Comparison of ENCODE assay signal across 22 cellular contexts in genomic region chr11:6351782-6352181, GRCh38. TPM values are rescaled to one million over a fixed set of nuclear protein-coding genes. Genes with fewer than 3 reads are reported as not detected.
A peak's percentile ranks its signal among the peaks of the same experiment; 100 is the strongest.
DNase-seq lines count a peak whose midpoint lies in the region; ATAC-seq, FAIRE-seq and TF ChIP-seq lines count a peak whose summit lies in the region.
"Had no signal": no experiment of that assay in that cellular context is flagged by ENCODE, and none has a peak within 500 bp of the region (broad histone marks: within the 10 kb centered on the region; RNA-seq: fewer than 3 reads in every experiment).

No MANE protein-coding gene starts in this region.

- H3K14ac ChIP-seq in mesenchymal stem cell (ENCODE audit: low read length in 2 of 2), result no peak overlapping the region

- ATAC-seq in activated CD8-positive, alpha-beta T cell treated with anti-CD3 and anti-CD28 coated beads for 36 hours, result peak; percentile 93
- ATAC-seq in activated CD8-positive, alpha-beta T cell treated with anti-CD3 and anti-CD28 coated beads, Interleukin-2, amount 10 ng/mL, durations not matched to agents 7 days and 5 days, result no peak
- ATAC-seq in GM19351 (IDR thresholded peaks at IDR 0.05; ENCODE audit: unreplicated experiment) (peak; percentile 52), right lobe of liver (no peak), HepG2 (no peak)
- ATAC-seq: HCT116, heart left ventricle, left ventricle myocardium superior had no signal

- TF ChIP-seq EP300 in HepG2 (IDR thresholded peaks at IDR 0.05; ENCODE audit: low read depth in 2 of 2, low read length in 2 of 2), result no peak
- TF ChIP-seq EP300 in HepG2 (CRISPR knock-in tag; IDR thresholded peaks at IDR 0.05; ENCODE audit: borderline replicate concordance), result no peak

- intact Hi-C loops in activated CD8-positive, alpha-beta T cell treated with anti-CD3 and anti-CD28 coated beads for 36 hours (cut with micrococcal nuclease), result loop anchor here (5.0 kb wide), 2 partner anchors 54 to 99 kb away; no protein-coding TSS in a partner anchor
- intact Hi-C loops in right lobe of liver (cut with DNase I) (no loop called here), HepG2 (cut with micrococcal nuclease; ENCODE audit: unreplicated experiment) (loop anchor here (2.0 to 10.0 kb wide), 3 partner anchors 54 to 877 kb away; no protein-coding TSS in a partner anchor)

- in situ Hi-C loops in HepG2 (cut with HindIII; ENCODE audit: extremely low pct_ligation_motif_present, low pct_unique_long_range_greater_than_20kb), result loop anchor here (5.0 kb wide), 1 partner anchor 99 kb away; no protein-coding TSS in a partner anchor

- no peaks in the 10 kb centered on the region for H3K9me3 Mint-ChIP-seq in activated CD8-positive, alpha-beta T cell treated with anti-CD3 and anti-CD28 coated beads for 36 hours
- no peaks in the 10 kb centered on the region for H3K9me3 Mint-ChIP-seq in activated CD8-positive, alpha-beta T cell treated with anti-CD3 and anti-CD28 coated beads, Interleukin-2, amount 10 ng/mL, durations not matched to agents 7 days and 5 days (ENCODE audit: insufficient read depth)

- H2BK12ac ChIP-seq in mesenchymal stem cell (ENCODE audit: low read length in 2 of 2), result peak overlapping the region in 1 of 2 experiments; percentile 66

- 77% methylated on average over 3 of the region's 4 CpGs for WGBS in mesenchymal stem cell
- 60% methylated on average over 4 of the region's 4 CpGs for WGBS in right lobe of liver (ENCODE audit: insufficient coverage, low coverage, low lambda C conversion rate, missing lambda C conversion rate)
- WGBS in HepG2 (ENCODE audit: low lambda C conversion rate), result 25% methylated on average over 4 of the region's 4 CpGs

- H3K18ac ChIP-seq in mesenchymal stem cell (ENCODE audit: low read depth in 1 of 2, low read length in 2 of 2), result no peak overlapping the region

- no peak for FAIRE-seq in HepG2 (lab: Jason Lieb, UNC)
- FAIRE-seq: endometrium had no signal

- H3K4me3 ChIP-seq in mesenchymal stem cell (ENCODE audit: insufficient read depth in 1 of 2, low read depth in 1 of 2, low read length in 2 of 2) (no peak overlapping the region), right lobe of liver (no peak overlapping the region), HepG2 (replicated peaks in 1 of 3; ENCODE audit: insufficient read depth in 1 of 3, low read depth in 2 of 3, low read length in 3 of 3) (no peak overlapping the region)
- H3K4me3 ChIP-seq: breast epithelium, coronary artery, heart left ventricle, tibial artery had no signal

- H3K4me3 Mint-ChIP-seq in activated CD8-positive, alpha-beta T cell treated with anti-CD3 and anti-CD28 coated beads for 36 hours, result no peak overlapping the region
- H3K4me3 Mint-ChIP-seq in activated CD8-positive, alpha-beta T cell treated with anti-CD3 and anti-CD28 coated beads, Interleukin-2, amount 10 ng/mL, durations not matched to agents 7 days and 5 days, result no peak overlapping the region

- H4K8ac ChIP-seq in mesenchymal stem cell (ENCODE audit: low read length), result no peak overlapping the region

- H2BK5ac ChIP-seq in mesenchymal stem cell (ENCODE audit: low read depth, low read length, poor library complexity, severe bottlenecking), result no peak overlapping the region

- H3K23ac ChIP-seq in mesenchymal stem cell (ENCODE audit: low read length in 2 of 2), result no peak overlapping the region

- no peak overlapping the region for H3K4me2 ChIP-seq in mesenchymal stem cell (ENCODE audit: low read length, poor library complexity, severe bottlenecking)
- H3K4me2 ChIP-seq in HepG2 (ENCODE audit: low read depth, low read length), result no peak overlapping the region

- no peak for TF ChIP-seq CTCF in activated CD8-positive, alpha-beta T cell treated with anti-CD3 and anti-CD28 coated beads for 36 hours (IDR thresholded peaks at IDR 0.05)
- TF ChIP-seq CTCF in right lobe of liver (IDR thresholded peaks at IDR 0.05), result no peak
- no peak for TF ChIP-seq CTCF in HepG2 (CRISPR knock-in tag; IDR thresholded peaks at IDR 0.05)

- H4K91ac ChIP-seq in mesenchymal stem cell (ENCODE audit: low read length), result no peak overlapping the region

- H3K9me3 ChIP-seq in mesenchymal stem cell (ENCODE audit: control insufficient read depth, low read length) (no peaks in the 10 kb centered on the region), right lobe of liver (no peaks in the 10 kb centered on the region), HepG2 (ENCODE audit: low read length) (no peaks in the 10 kb centered on the region)
- H3K9me3 ChIP-seq: breast epithelium, heart left ventricle, tibial artery had no signal

- H4K20me1 ChIP-seq in HepG2 (ENCODE audit: insufficient read depth, low read length), result no peaks in the 10 kb centered on the region

- TF ChIP-seq POLR2A in right lobe of liver (IDR thresholded peaks at IDR 0.05), result no peak
- TF ChIP-seq POLR2A in HepG2 (IDR thresholded peaks at IDR 0.05; ENCODE audit: insufficient read depth in 1 of 2, low read depth in 2 of 2, low read length in 2 of 2), result no peak

- BruUV-seq in HepG2 (replicated peaks; lab: Mats Ljungman, UMichigan), result no TSS peak

- H2BK15ac ChIP-seq in mesenchymal stem cell (ENCODE audit: low read depth, poor library complexity, severe bottlenecking), result no peak overlapping the region

- H3K27me3 ChIP-seq in mesenchymal stem cell (ENCODE audit: control insufficient read depth in 1 of 2, insufficient read depth in 1 of 2, low read length in 2 of 2) (no peaks in the 10 kb centered on the region), right lobe of liver (no peaks in the 10 kb centered on the region), HepG2 (ENCODE audit: control insufficient read depth in 1 of 2, insufficient read depth in 2 of 2, low read length in 2 of 2) (no peaks in the 10 kb centered on the region)
- H3K27me3 ChIP-seq: breast epithelium, heart left ventricle, tibial artery had no signal

- TF ChIP-seq RAD21 in HepG2 (CRISPR knock-in tag; IDR thresholded peaks at IDR 0.05), result no peak

- CTCF ChIA-PET in activated CD8-positive, alpha-beta T cell treated with anti-CD3 and anti-CD28 coated beads for 36 hours (lab: Charles Lee), result interaction anchor here (0.7 to 7.1 kb wide), 12 partner anchors 9 to 337 kb away, joined by 3 to 106 read pairs (median 8); partner anchors contain the start of genes CAVIN3 and CCKBR
- CTCF ChIA-PET in activated CD8-positive, alpha-beta T cell treated with anti-CD3 and anti-CD28 coated beads, Interleukin-2, amount 10 ng/mL, durations not matched to agents 7 days and 5 days (lab: Charles Lee), result interaction anchor here (0.8 to 5.8 kb wide), 12 partner anchors 10 to 359 kb away, joined by 3 to 100 read pairs (median 4); no protein-coding TSS in a partner anchor
- CTCF ChIA-PET in HepG2 (lab: Yijun Ruan, JAX; ENCODE audit: low intra/inter-chr PET ratio, low total read pairs), result no interaction called here

- H3K79me2 ChIP-seq in HepG2 (ENCODE audit: insufficient read depth, low read length), result no peaks in the 10 kb centered on the region

- no peaks in the 10 kb centered on the region for H3K36me3 ChIP-seq in mesenchymal stem cell (ENCODE audit: control insufficient read depth in 1 of 2, insufficient read depth in 2 of 2, low read depth in 1 of 2, low read length in 2 of 2)
- no peaks in the 10 kb centered on the region for H3K36me3 ChIP-seq in right lobe of liver
- H3K36me3 ChIP-seq in HepG2 (replicated peaks in 1 of 2; ENCODE audit: control insufficient read depth in 1 of 2, insufficient read depth in 2 of 2, low read length in 2 of 2), result no peaks in the 10 kb centered on the region
- H3K36me3 ChIP-seq: breast epithelium, heart left ventricle, tibial artery had no signal

- H3K9ac ChIP-seq in mesenchymal stem cell (ENCODE audit: low read length) (no peak overlapping the region), HepG2 (ENCODE audit: insufficient read depth, low read depth, low read length) (no peak overlapping the region)

- no peak overlapping the region for H3K27ac ChIP-seq in mesenchymal stem cell (ENCODE audit: low read length, poor library complexity, severe bottlenecking)
- no peak overlapping the region for H3K27ac ChIP-seq in right lobe of liver
- no peak overlapping the region for H3K27ac ChIP-seq in HepG2 (ENCODE audit: extremely low read length, insufficient read depth, low read length)
- H3K27ac ChIP-seq: breast epithelium, coronary artery, heart left ventricle, tibial artery had no signal

- peaks cover 20% of the 10 kb centered on the region for H3K4me1 Mint-ChIP-seq in activated CD8-positive, alpha-beta T cell treated with anti-CD3 and anti-CD28 coated beads for 36 hours (ENCODE audit: low read depth)
- peaks cover 2% of the 10 kb centered on the region for H3K4me1 Mint-ChIP-seq in activated CD8-positive, alpha-beta T cell treated with anti-CD3 and anti-CD28 coated beads, Interleukin-2, amount 10 ng/mL, durations not matched to agents 7 days and 5 days (ENCODE audit: low read depth)

- POLR2A ChIA-PET in activated CD8-positive, alpha-beta T cell treated with anti-CD3 and anti-CD28 coated beads for 36 hours (lab: Charles Lee), result no interaction called here
- POLR2A ChIA-PET in activated CD8-positive, alpha-beta T cell treated with anti-CD3 and anti-CD28 coated beads, Interleukin-2, amount 10 ng/mL, durations not matched to agents 7 days and 5 days (lab: Charles Lee), result interaction anchor here (1.2 kb wide), 1 partner anchor 57 kb away, joined by 3 read pairs; no protein-coding TSS in a partner anchor
- POLR2A ChIA-PET in HepG2 (lab: Yijun Ruan, JAX), result no interaction called here

- no peaks in the 10 kb centered on the region for H3K79me1 ChIP-seq in mesenchymal stem cell (replicated peaks; ENCODE audit: low read length, poor library complexity, severe bottlenecking)

- peak overlapping the region in 1 of 2 experiments; percentile 57 for H3K4ac ChIP-seq in mesenchymal stem cell (ENCODE audit: low read depth in 1 of 2, low read length in 2 of 2)

- H3K4me1 ChIP-seq in mesenchymal stem cell (ENCODE audit: control insufficient read depth, insufficient read depth, low read depth, low read length), result peaks cover 19% of the 10 kb centered on the region
- peaks cover 0 to 21% (median 9%) of the 10 kb centered on the region in 4 donors for H3K4me1 ChIP-seq in right lobe of liver
- H3K4me1 ChIP-seq in HepG2 (ENCODE audit: insufficient read depth, low read length), result peaks cover 22% of the 10 kb centered on the region
- H3K4me1 ChIP-seq: breast epithelium had no signal

- H2AFZ ChIP-seq in mesenchymal stem cell (ENCODE audit: low read depth, low read length) (no peak overlapping the region), HepG2 (ENCODE audit: low read length) (no peak overlapping the region)

- H2BK120ac ChIP-seq in mesenchymal stem cell (ENCODE audit: low read depth, low read length), result no peak overlapping the region

- H2AK5ac ChIP-seq in mesenchymal stem cell (ENCODE audit: low read length, severe bottlenecking), result peak overlapping the region; percentile 17

- peak overlapping the region; percentile 49 for H3K27ac Mint-ChIP-seq in activated CD8-positive, alpha-beta T cell treated with anti-CD3 and anti-CD28 coated beads for 36 hours
- H3K27ac Mint-ChIP-seq in activated CD8-positive, alpha-beta T cell treated with anti-CD3 and anti-CD28 coated beads, Interleukin-2, amount 10 ng/mL, durations not matched to agents 7 days and 5 days, result no peak overlapping the region
- H3K27ac Mint-ChIP-seq: progenitor cell of endocrine pancreas had no signal

- peak; percentile 54 for DNase-seq in activated CD8-positive, alpha-beta T cell treated with anti-CD3 and anti-CD28 coated beads for 36 hours
- no peak for DNase-seq in activated CD8-positive, alpha-beta T cell treated with anti-CD3 and anti-CD28 coated beads, Interleukin-2, amount 10 ng/mL, durations not matched to agents 7 days and 5 days
- peak; percentile 53 to 58 for DNase-seq in activated T-cell treated with anti-CD3 and anti-CD28 coated beads, Interleukin-2, amount 50 U/mL, for 48 hours
- DNase-seq in mesenchymal stem cell, result no peak
- DNase-seq in right lobe of liver, result no peak
- no peak for DNase-seq in foreskin melanocyte
- DNase-seq in HepG2 (ENCODE audit: low spot score), result no peak
- DNase-seq: heart left ventricle, KG1, left ventricle myocardium superior, MV-4-11, NCI-H1694 treated with DMSO at 0.1 percent for 48 hours, OCI-M1, SHP77, tibial artery had no signal

- no peaks in the 10 kb centered on the region for H3K36me3 Mint-ChIP-seq in activated CD8-positive, alpha-beta T cell treated with anti-CD3 and anti-CD28 coated beads for 36 hours (ENCODE audit: low read depth)
- no peaks in the 10 kb centered on the region for H3K36me3 Mint-ChIP-seq in activated CD8-positive, alpha-beta T cell treated with anti-CD3 and anti-CD28 coated beads, Interleukin-2, amount 10 ng/mL, durations not matched to agents 7 days and 5 days (ENCODE audit: low read depth)

- no peaks in the 10 kb centered on the region for H3K27me3 Mint-ChIP-seq in activated CD8-positive, alpha-beta T cell treated with anti-CD3 and anti-CD28 coated beads for 36 hours
- peaks cover 9% of the 10 kb centered on the region for H3K27me3 Mint-ChIP-seq in activated CD8-positive, alpha-beta T cell treated with anti-CD3 and anti-CD28 coated beads, Interleukin-2, amount 10 ng/mL, durations not matched to agents 7 days and 5 days (ENCODE audit: low read depth)
- H3K27me3 Mint-ChIP-seq: progenitor cell of endocrine pancreas had no signal

RNA-seq across cellular contexts. Expression of gene CAVIN3, which starts 31.5 kb away (rescaled TPM):
- total RNA-seq in activated CD8-positive, alpha-beta T cell treated with anti-CD3 and anti-CD28 coated beads for 36 hours, result 10 to 100 TPM; 13.3 to 15.9 TPM
- 1 to 10 TPM; 1.0 to 1.2 TPM for total RNA-seq in activated CD8-positive, alpha-beta T cell treated with anti-CD3 and anti-CD28 coated beads, Interleukin-2, amount 10 ng/mL, durations not matched to agents 7 days and 5 days
- polyA plus RNA-seq in mesenchymal stem cell (2013, experiment 1 of 2), result 146 TPM
- 151 TPM for polyA plus RNA-seq in mesenchymal stem cell (2013, experiment 2 of 2)
- total RNA-seq in right lobe of liver, result 10 to 100 TPM in 1 of 6 experiments, 1 to 10 TPM in 5; 2.6 to 11.2 (median 4.1) TPM
- total RNA-seq in HepG2 (2016; rRNA removed; fragmentation: Illumina TruSeq; extraction: Trizol), result not detected in 2 replicates
- total RNA-seq in HepG2 (2016; cell fraction: cytosol; rRNA removed; fragmentation: Illumina TruSeq; extraction: Trizol; ENCODE audit: low read depth), result not detected in 2 replicates
- total RNA-seq in HepG2 (2016; cell fraction: insoluble cytoplasmic fraction; rRNA removed; fragmentation: Illumina TruSeq; extraction: Trizol), result not detected in 2 replicates
- total RNA-seq in HepG2 (2016; cell fraction: membrane; rRNA removed; fragmentation: Illumina TruSeq; extraction: Trizol), result not detected in 2 replicates
- not detected in 2 replicates for total RNA-seq in HepG2 (2016; cell fraction: nucleus; rRNA removed; fragmentation: Illumina TruSeq; extraction: Trizol)
- polyA plus RNA-seq in HepG2 (2011; rRNA removed), result not detected in 2 replicates
- not detected in 2 replicates for polyA plus RNA-seq in HepG2 (2011; cell fraction: cytosol; rRNA removed)
- not detected in 2 replicates for polyA plus RNA-seq in HepG2 (2011; cell fraction: nucleus; rRNA removed)
- polyA plus RNA-seq in HepG2 (2012), result not detected in 2 replicates
- not detected in 2 replicates for polyA plus RNA-seq in HepG2 (2016; cell fraction: cytosol; fragmentation: Illumina TruSeq; extraction: Trizol; ENCODE audit: low read depth)
- polyA plus RNA-seq in HepG2 (2016; cell fraction: insoluble cytoplasmic fraction; fragmentation: Illumina TruSeq; extraction: Trizol; ENCODE audit: low read depth), result not detected in 2 replicates
- not detected in 2 replicates for polyA plus RNA-seq in HepG2 (2016; cell fraction: membrane; fragmentation: Illumina TruSeq; extraction: Trizol; ENCODE audit: low read depth)
- not detected in 2 replicates for polyA plus RNA-seq in HepG2 (2016; cell fraction: nucleus; fragmentation: Illumina TruSeq; extraction: Trizol; ENCODE audit: insufficient read depth, low read depth)
- polyA minus RNA-seq in HepG2 (2011; rRNA and poly(A)+ RNA removed; ENCODE audit: low replicate concordance), result 8.6 TPM in 1 of 2 replicates, not detected in the other
- polyA minus RNA-seq in HepG2 (2011; cell fraction: cytosol; rRNA and poly(A)+ RNA removed), result not detected in 2 replicates
- not detected in 2 replicates for polyA minus RNA-seq in HepG2 (2011; cell fraction: nucleus; rRNA and poly(A)+ RNA removed)
- polyA plus RNA-seq: neural cell had no signal

RNA-seq across cellular contexts. Expression of gene SMPD1, which starts 38.5 kb away (rescaled TPM):
- total RNA-seq in activated CD8-positive, alpha-beta T cell treated with anti-CD3 and anti-CD28 coated beads for 36 hours, result 10 to 100 TPM; 10.6 to 11.2 TPM
- 10 to 100 TPM; 35.5 to 37.1 TPM for total RNA-seq in activated CD8-positive, alpha-beta T cell treated with anti-CD3 and anti-CD28 coated beads, Interleukin-2, amount 10 ng/mL, durations not matched to agents 7 days and 5 days
- 60.0 TPM for polyA plus RNA-seq in mesenchymal stem cell (2013, experiment 1 of 2)
- polyA plus RNA-seq in mesenchymal stem cell (2013, experiment 2 of 2), result 61.3 TPM
- total RNA-seq in right lobe of liver (10 to 100 TPM; 45.3 to 77.9 (median 57.3) TPM), HepG2 (2016; rRNA removed; fragmentation: Illumina TruSeq; extraction: Trizol) (5.3 and 8.4 TPM in 2 replicates)
- 3.1 and 3.7 TPM in 2 replicates for total RNA-seq in HepG2 (2016; cell fraction: cytosol; rRNA removed; fragmentation: Illumina TruSeq; extraction: Trizol; ENCODE audit: low read depth)
- total RNA-seq in HepG2 (2016; cell fraction: insoluble cytoplasmic fraction; rRNA removed; fragmentation: Illumina TruSeq; extraction: Trizol), result 3.9 and 9.3 TPM in 2 replicates
- total RNA-seq in HepG2 (2016; cell fraction: membrane; rRNA removed; fragmentation: Illumina TruSeq; extraction: Trizol), result 7.2 TPM in 2 replicates
- total RNA-seq in HepG2 (2016; cell fraction: nucleus; rRNA removed; fragmentation: Illumina TruSeq; extraction: Trizol), result 7.5 and 7.8 TPM in 2 replicates
- 6.3 and 9.2 TPM in 2 replicates for polyA plus RNA-seq in HepG2 (2011; rRNA removed)
- polyA plus RNA-seq in HepG2 (2011; cell fraction: cytosol; rRNA removed), result 6.7 and 8.2 TPM in 2 replicates
- 5.6 and 6.2 TPM in 2 replicates for polyA plus RNA-seq in HepG2 (2011; cell fraction: nucleus; rRNA removed)
- polyA plus RNA-seq in HepG2 (2012), result 5.3 and 6.5 TPM in 2 replicates
- polyA plus RNA-seq in HepG2 (2016; cell fraction: cytosol; fragmentation: Illumina TruSeq; extraction: Trizol; ENCODE audit: low read depth), result 3.8 and 4.6 TPM in 2 replicates
- 4.9 and 6.3 TPM in 2 replicates for polyA plus RNA-seq in HepG2 (2016; cell fraction: insoluble cytoplasmic fraction; fragmentation: Illumina TruSeq; extraction: Trizol; ENCODE audit: low read depth)
- 8.5 and 9.0 TPM in 2 replicates for polyA plus RNA-seq in HepG2 (2016; cell fraction: membrane; fragmentation: Illumina TruSeq; extraction: Trizol; ENCODE audit: low read depth)
- polyA plus RNA-seq in HepG2 (2016; cell fraction: nucleus; fragmentation: Illumina TruSeq; extraction: Trizol; ENCODE audit: insufficient read depth, low read depth), result 16.3 TPM in 2 replicates
- polyA minus RNA-seq in HepG2 (2011; rRNA and poly(A)+ RNA removed; ENCODE audit: low replicate concordance), result 5.4 and 13.1 TPM in 2 replicates
- 4.3 and 5.8 TPM in 2 replicates for polyA minus RNA-seq in HepG2 (2011; cell fraction: cytosol; rRNA and poly(A)+ RNA removed)
- polyA minus RNA-seq in HepG2 (2011; cell fraction: nucleus; rRNA and poly(A)+ RNA removed), result 1.7 and 2.2 TPM in 2 replicates

Comparison
In these comparisons a context has a peak if more than half of its experiments do, and no peak if none do; other contexts are left out.
1. ATAC-seq: peak in activated CD8-positive, alpha-beta T cell treated with anti-CD3 and anti-CD28 coated beads for 36 hours (single experiment) and GM19351 (single experiment); none in activated CD8-positive, alpha-beta T cell treated with anti-CD3 and anti-CD28 coated beads, Interleukin-2, amount 10 ng/mL, durations not matched to agents 7 days and 5 days (single experiment), right lobe of liver (0 of 4) and HepG2 (single experiment).
2. DNase-seq: peak in activated CD8-positive, alpha-beta T cell treated with anti-CD3 and anti-CD28 coated beads for 36 hours (single experiment) and activated T-cell treated with anti-CD3 and anti-CD28 coated beads, Interleukin-2, amount 50 U/mL, for 48 hours (2 of 2); none in activated CD8-positive, alpha-beta T cell treated with anti-CD3 and anti-CD28 coated beads, Interleukin-2, amount 10 ng/mL, durations not matched to agents 7 days and 5 days (single experiment), mesenchymal stem cell (single experiment), right lobe of liver (0 of 3), foreskin melanocyte (single experiment) and HepG2 (single experiment).
3. intact Hi-C loops: an anchor here in activated CD8-positive, alpha-beta T cell treated with anti-CD3 and anti-CD28 coated beads for 36 hours (5.0 kb wide) and HepG2 (2.0 to 10.0 kb wide); none called in right lobe of liver.